Comparison of ENCODE assay signal across 17 cellular contexts in genomic region chr3:23704316-23704715, GRCh38.
DNase-seq lines count a peak whose midpoint lies in the region; ATAC-seq, FAIRE-seq and TF ChIP-seq lines count a peak whose summit lies in the region.
"Had no signal": no experiment of that assay in that cellular context is flagged by ENCODE, and none has a peak within 500 bp of the region (broad histone marks: within the 10 kb centered on the region; RNA-seq: fewer than 3 reads in every experiment).

No MANE protein-coding gene starts in this region.

- H3K9me3 Mint-ChIP-seq in neural progenitor cell: no peaks in the 10 kb centered on the region
- H3K9me3 Mint-ChIP-seq: CD4-positive, alpha-beta memory T cell had no signal

- H3F3A ChIP-seq in neural progenitor cell (ENCODE audit: low read depth) (peaks cover 4% of the 10 kb centered on the region), GM23248 (ENCODE audit: insufficient read depth) (no peaks in the 10 kb centered on the region)

- H2AFZ ChIP-seq in H1 (ENCODE audit: low read length) (no peak overlapping the region), neural progenitor cell (replicated peaks) (peak overlapping the region; percentile 35), GM23248 (no peak overlapping the region)

- no peak overlapping the region for H4K8ac ChIP-seq in H1 (ENCODE audit: extremely low read depth, insufficient read depth, low read length)

- no peak overlapping the region for H2BK120ac ChIP-seq in H1 (replicated peaks; ENCODE audit: low read depth, low read length)

- H3K9me3 ChIP-seq in H1 (ENCODE audit: insufficient read depth in 2 of 2, low read depth in 1 of 2, low read length in 1 of 2): no peaks in the 10 kb centered on the region
- H3K9me3 ChIP-seq in neural progenitor cell (ENCODE audit: low read depth): no peaks in the 10 kb centered on the region
- no peaks in the 10 kb centered on the region for H3K9me3 ChIP-seq in GM23248 (ENCODE audit: low read depth)

- no peak overlapping the region for H4K91ac ChIP-seq in H1 (replicated peaks; ENCODE audit: insufficient read length, low read length)

- H2BK20ac ChIP-seq in H1 (ENCODE audit: low read length): no peak overlapping the region

- no peak for TF ChIP-seq POLR2A in H1 (IDR thresholded peaks at IDR 0.05; ENCODE audit: control extremely low read depth in 1 of 2, low read depth in 2 of 2, low read length in 2 of 2)

- no peak overlapping the region for H2BK15ac ChIP-seq in H1 (ENCODE audit: low read length)

- H4K20me1 ChIP-seq in H1 (replicated peaks in 1 of 2; ENCODE audit: control insufficient read depth in 1 of 2, insufficient read depth in 2 of 2, low read length in 2 of 2): no peaks in the 10 kb centered on the region
- no peaks in the 10 kb centered on the region for H4K20me1 ChIP-seq in neural progenitor cell (ENCODE audit: low read depth)
- no peaks in the 10 kb centered on the region for H4K20me1 ChIP-seq in GM23248 (ENCODE audit: insufficient read depth)

- H3K36me3 ChIP-seq in H1 (ENCODE audit: control insufficient read depth in 2 of 4, insufficient read depth in 4 of 4, low read length in 3 of 4) (no peaks in the 10 kb centered on the region), neural progenitor cell (no peaks in the 10 kb centered on the region), GM23248 (ENCODE audit: low read depth) (no peaks in the 10 kb centered on the region)

- H3K4me2 ChIP-seq in H1 (ENCODE audit: insufficient read depth in 1 of 2, low read depth in 2 of 2, low read length in 2 of 2) (no peak overlapping the region), neural progenitor cell (no peak overlapping the region), GM23248 (ENCODE audit: unreplicated experiment) (no peak overlapping the region)

- H3K27me3 Mint-ChIP-seq in neural progenitor cell (ENCODE audit: insufficient read depth, low read depth): no peaks in the 10 kb centered on the region

- no peaks in the 10 kb centered on the region for H3K36me3 Mint-ChIP-seq in neural progenitor cell
- H3K36me3 Mint-ChIP-seq: CD4-positive, alpha-beta memory T cell had no signal

- H3K4me1 Mint-ChIP-seq in neural progenitor cell: no peaks in the 10 kb centered on the region
- H3K4me1 Mint-ChIP-seq: CD4-positive, alpha-beta memory T cell had no signal

- CTCF ChIA-PET in H1 (lab: Charles Lee; ENCODE audit: partially characterized antibody): interaction anchor here (0.6 to 1.2 kb wide), 2 partner anchors 9 to 497 kb away, joined by 3 to 7 read pairs; no protein-coding TSS in a partner anchor

- WGBS in H1 (ENCODE audit: extremely low coverage in 1 of 2, insufficient coverage in 1 of 2, insufficient read length in 1 of 2, insufficient replicate concordance in 2 of 2, low coverage in 1 of 2, low lambda C conversion rate in 2 of 2, missing lambda C conversion rate in 1 of 2), 2 experiments: 100% methylated on average over 4 of the region's 4 CpGs; no CpG with 5 or more reads in 1 of the 2 experiments
- WGBS in GM23248 (ENCODE audit: low coverage in 1 of 2, low lambda C conversion rate in 2 of 2, missing lambda C conversion rate in 2 of 2), 2 experiments: 60 to 63% methylated on average over 4 of the region's 4 CpGs

- ATAC-seq in GM18498 (IDR thresholded peaks at IDR 0.05; ENCODE audit: unreplicated experiment): no peak

- FAIRE-seq in H1 (lab: Jason Lieb, UNC): no peak
- FAIRE-seq: H54 had no signal

- H3K23me2 ChIP-seq in H1 (ENCODE audit: low read depth, low read length): no peaks in the 10 kb centered on the region

- POLR2A ChIA-PET in H1 (lab: Charles Lee; ENCODE audit: partially characterized antibody): interaction anchor here (0.6 kb wide), 1 partner anchor 32 kb away, joined by 3 read pairs; no protein-coding TSS in a partner anchor

- no peak overlapping the region for H3K4me3 Mint-ChIP-seq in neural progenitor cell
- H3K4me3 Mint-ChIP-seq: CD4-positive, alpha-beta memory T cell had no signal

- H3K18ac ChIP-seq in H1 (ENCODE audit: extremely low read depth, low read length): no peak overlapping the region

- H3K27me3 ChIP-seq in H1 (replicated peaks in 1 of 4; ENCODE audit: control insufficient read depth in 3 of 4, extremely low read depth in 1 of 4, insufficient read depth in 3 of 4, low read length in 3 of 4) (no peaks in the 10 kb centered on the region), neural progenitor cell (no peaks in the 10 kb centered on the region), GM23248 (replicated peaks; ENCODE audit: insufficient read depth) (no peaks in the 10 kb centered on the region)

- TF ChIP-seq CTCF in AG10803 (conservative IDR thresholded peaks at IDR 0.05; ENCODE audit: low read length): no peak
- no peak for TF ChIP-seq CTCF in H1 (IDR thresholded peaks at IDR 0.05; ENCODE audit: control extremely low read depth in 1 of 3, insufficient read depth in 1 of 3, low read depth in 1 of 3, low read length in 3 of 3)
- no peak for TF ChIP-seq CTCF in neural progenitor cell (IDR thresholded peaks at IDR 0.05)

- H3K9me2 ChIP-seq in GM23248 (ENCODE audit: insufficient read depth): no peaks in the 10 kb centered on the region

- no peak overlapping the region for H3K4me3 ChIP-seq in AG10803 (ENCODE audit: low read length)
- H3K4me3 ChIP-seq in H1 (ENCODE audit: extremely low read depth in 1 of 4, insufficient read depth in 2 of 4, low read depth in 3 of 4, low read length in 4 of 4): no peak overlapping the region
- no peak overlapping the region for H3K4me3 ChIP-seq in neural progenitor cell
- H3K4me3 ChIP-seq in GM23248: no peak overlapping the region

- TF ChIP-seq EP300 in H1 (IDR thresholded peaks at IDR 0.05; ENCODE audit: borderline replicate concordance in 1 of 2, low read depth in 2 of 2, low read length in 2 of 2): no peak

- in situ Hi-C loops in GM23248 (cut with MboI): no loop called here

- H3K79me2 ChIP-seq in H1 (ENCODE audit: control insufficient read depth in 1 of 2, insufficient read depth in 2 of 2, low read length in 2 of 2) (no peaks in the 10 kb centered on the region), neural progenitor cell (ENCODE audit: low read depth) (no peaks in the 10 kb centered on the region), GM23248 (ENCODE audit: insufficient read depth) (no peaks in the 10 kb centered on the region)

- H2BK12ac ChIP-seq in H1 (ENCODE audit: low read depth, low read length): no peak overlapping the region

- H3K56ac ChIP-seq in H1 (replicated peaks; ENCODE audit: insufficient read length, low read depth, low read length): no peak overlapping the region

- H3K9ac ChIP-seq in H1 (replicated peaks in 1 of 4; ENCODE audit: extremely low read depth in 1 of 4, low read depth in 3 of 4, low read length in 3 of 4): no peak overlapping the region
- no peak overlapping the region for H3K9ac ChIP-seq in neural progenitor cell
- no peak overlapping the region for H3K9ac ChIP-seq in GM23248

- no peak overlapping the region for H3K27ac ChIP-seq in H1 (ENCODE audit: low read depth, low read length)
- H3K27ac ChIP-seq in neural progenitor cell: no peak overlapping the region
- no peak overlapping the region for H3K27ac ChIP-seq in GM23248

- H4K5ac ChIP-seq in H1 (ENCODE audit: insufficient read length, low read depth, low read length): no peak overlapping the region

- DNase-seq in AG10803 (ENCODE audit: low read depth): peak; percentile 69
- peak; percentile 6 for DNase-seq in NCI-H69 (lab: John Stamatoyannopoulos, UW)
- DNase-seq in H1 (ENCODE audit: low read depth in 1 of 2, low spot score in 2 of 2): no peak
- no peak for DNase-seq in neural progenitor cell (ENCODE audit: low spot score)
- no peak for DNase-seq in GM23248
- DNase-seq in NCI-H2196 treated with DMSO at 0.1 percent for 48 hours (lab: John Stamatoyannopoulos, UW; ENCODE audit: unreplicated experiment): no peak
- DNase-seq: Calu3; CD4-positive, alpha-beta memory T cell; DMS53; NCI-H1105 treated with DMSO at 0.1 percent for 48 hours; NCI-H1694 treated with DMSO at 0.1 percent for 48 hours; NCI-H2107; NCI-H526 treated with DMSO at 0.1 percent for 48 hours; NK-92 treated with Interleukin-12 subunit alpha and Interleukin-12 subunit beta, amount 100 ng/mL, for 24 hours; RPMI8226 had no signal

- no peaks in the 10 kb centered on the region for H3K79me1 ChIP-seq in H1 (ENCODE audit: low read depth, low read length)

- no peak overlapping the region for H2AK5ac ChIP-seq in H1 (ENCODE audit: low read depth, low read length)

- no peak overlapping the region for H3K27ac Mint-ChIP-seq in neural progenitor cell
- H3K27ac Mint-ChIP-seq: CD4-positive, alpha-beta memory T cell had no signal

- no peak overlapping the region for H2BK5ac ChIP-seq in H1 (ENCODE audit: low read depth, low read length)

- no peak overlapping the region for H3K4ac ChIP-seq in H1 (replicated peaks; ENCODE audit: insufficient read length, low read depth, low read length)

- no peak overlapping the region for H3K23ac ChIP-seq in H1 (ENCODE audit: insufficient read length)

- H3K14ac ChIP-seq in H1 (ENCODE audit: insufficient read length): no peak overlapping the region

- peaks cover 2 to 9% (median 5%) of the 10 kb centered on the region in 4 experiments; a peak in 5 of 7 replicates for H3K4me1 ChIP-seq in H1 (replicated peaks in 1 of 4; ENCODE audit: control insufficient read depth in 3 of 4, insufficient read depth in 4 of 4, low read length in 3 of 4)
- H3K4me1 ChIP-seq in neural progenitor cell: peaks cover 9% of the 10 kb centered on the region
- H3K4me1 ChIP-seq in GM23248 (ENCODE audit: insufficient read depth): peaks cover 3% of the 10 kb centered on the region; the same call in 1 of the 2 replicates

- no peak for TF ChIP-seq RAD21 in H1 (IDR thresholded peaks at IDR 0.05 in 1 of 2, conservative IDR thresholded peaks at IDR 0.05 in 1 of 2; ENCODE audit: low read depth in 2 of 2, low read length in 2 of 2)

TF ChIP-seq in H1, 55 proteins besides CTCF, POLR2A, EP300 and RAD21:
- no peak for TF ChIP-seq CTBP2 (IDR thresholded peaks at IDR 0.05; ENCODE audit: borderline replicate concordance, insufficient read depth, insufficient read length, low read length)
- peak; percentile 35; the same call in 1 of the 2 replicates for TF ChIP-seq CEBPB (IDR thresholded peaks at IDR 0.05; ENCODE audit: low read depth, low read length)

Comparison
In these comparisons a context has a peak if more than half of its experiments do, and no peak if none do; other contexts are left out.
1. DNase-seq: peak in AG10803 (single experiment) and NCI-H69 (single experiment); none in H1 (0 of 2), neural progenitor cell (single experiment), GM23248 (single experiment) and NCI-H2196 treated with DMSO at 0.1 percent for 48 hours (single experiment).